ENCODE assay signal across 8 cellular contexts in the genomic region with DNA sequence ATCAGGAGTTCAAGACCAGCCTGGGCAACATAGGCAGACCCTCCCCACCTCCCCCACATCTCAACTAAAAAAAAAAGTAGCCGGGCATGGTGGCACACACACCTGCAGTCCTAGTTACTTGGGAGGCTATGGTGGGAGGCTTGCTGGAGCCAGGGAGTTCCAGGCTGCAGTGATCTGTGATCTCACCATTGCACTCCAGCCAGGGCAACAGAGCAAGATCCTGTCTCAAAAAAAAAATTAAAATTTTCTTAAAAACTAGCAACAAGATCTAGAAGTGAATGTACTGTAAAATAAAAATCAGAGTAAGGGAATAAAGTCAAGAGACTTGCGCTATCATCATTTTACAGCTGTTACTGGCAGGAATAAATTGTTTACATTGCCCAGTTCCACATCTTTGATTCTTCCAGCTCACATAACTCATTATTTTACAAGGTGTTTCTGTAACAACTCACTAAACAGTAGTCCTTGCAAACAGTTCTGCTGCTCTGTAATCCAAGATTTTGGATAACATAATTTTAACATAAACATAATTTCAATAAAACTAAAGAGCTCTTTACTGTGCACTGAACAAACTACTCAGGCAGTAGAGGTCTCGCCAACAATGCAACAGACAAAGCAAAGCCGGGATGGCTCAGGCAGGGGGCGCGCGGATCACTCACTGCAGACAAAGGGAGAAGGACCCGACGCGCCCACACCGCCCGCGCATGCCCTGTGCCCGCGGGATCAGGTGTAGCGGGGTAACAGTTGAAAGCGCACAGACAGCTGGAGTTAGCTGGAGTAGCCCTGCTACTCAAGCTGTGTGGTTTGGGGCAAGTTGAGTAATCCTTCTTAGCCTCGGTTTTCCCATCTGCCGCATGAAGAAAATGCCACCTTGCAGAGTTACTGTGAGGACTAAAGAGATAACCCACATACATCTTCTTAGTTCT.
DNase-seq lines count a peak whose midpoint lies in the region; ATAC-seq and TF ChIP-seq lines count a peak whose summit lies in the region.

No MANE protein-coding gene starts in this region.

- DNase-seq in AG09319 (ENCODE audit: extremely low read depth, low read depth) (no peak), NCI-H2227 (lab: John Stamatoyannopoulos, UW; ENCODE audit: unreplicated experiment) (peak; percentile 86), caudate nucleus (lab: John Stamatoyannopoulos, UW) (peak in 40 of 61 donors; percentile 3 to 58 (median 19)), lung (ENCODE audit: low spot score) (peak; percentile 48)
- DNase-seq in activated CD4-positive, CD25-positive, alpha-beta regulatory T cell treated with anti-CD3 and anti-CD28 coated beads, Interleukin-2, amount 50 U/mL, for 16 hours (ENCODE audit: low read depth, low spot score) = peak; percentile 59
- peak; percentile 59 to 65 for DNase-seq in stimulated activated CD8-positive, alpha-beta memory T cell treated with anti-CD3 and anti-CD28 coated beads, Interleukin-15, amount 100 ng/mL, for 4 hours (ENCODE audit: low read depth in 2 of 2)

- 8 to 9% methylated on average over 19 of the region's 19 CpGs for WGBS in lung, 2 donors

- ATAC-seq in GM19025 (IDR thresholded peaks at IDR 0.05; ENCODE audit: low read depth, unreplicated experiment) = peak; percentile 93
- ATAC-seq in HG03280 (IDR thresholded peaks at IDR 0.05; ENCODE audit: unreplicated experiment) = peak; percentile 93
- no peak for ATAC-seq in lung (ENCODE audit: insufficient read depth, low FRiP score)

- H3K4me3 ChIP-seq in lung = no peak overlapping the region

- no peaks in the 10 kb centered on the region for H3K9me3 ChIP-seq in lung (ENCODE audit: control insufficient read depth in 2 of 2, insufficient read depth in 1 of 2, low read length in 1 of 2)

- peaks cover 0 to 2% of the 10 kb centered on the region in 2 donors for H3K4me1 ChIP-seq in lung (ENCODE audit: control insufficient read depth in 2 of 2, insufficient read depth in 2 of 2, low read length in 2 of 2)

- H3K27ac ChIP-seq in caudate nucleus (ENCODE audit: low read depth, low read length) (no peak overlapping the region), lung (ENCODE audit: low read depth in 1 of 2, low read length in 1 of 2) (no peak overlapping the region)

- no peaks in the 10 kb centered on the region for H3K36me3 ChIP-seq in lung (ENCODE audit: control insufficient read depth in 2 of 2, insufficient read depth in 2 of 2, low read length in 2 of 2)

- peak; percentile 21 for TF ChIP-seq CTCF in AG09319 (IDR thresholded peaks at IDR 0.05; ENCODE audit: low read depth, low read length)
- TF ChIP-seq CTCF in lung (IDR thresholded peaks at IDR 0.05; ENCODE audit: control extremely low read depth, extremely low read depth) = peak; percentile 29

- no peaks in the 10 kb centered on the region for H3K27me3 ChIP-seq in lung (ENCODE audit: control insufficient read depth, insufficient read depth)
